Comparison of ENCODE assay signal across 1 cellular context in genomic region chr12:46475972-46476645, GRCh38.
TF ChIP-seq lines count a peak whose summit lies in the region.

No MANE protein-coding gene starts in this region.

TF ChIP-seq in K562, 482 proteins besides CTCF, POLR2A, EP300 and RAD21 (continued from another document and continues in another):
- TF ChIP-seq PATZ1 (CRISPR knock-in tag; IDR thresholded peaks at IDR 0.05; ENCODE audit: borderline replicate concordance) (no peak), KLF10 (CRISPR knock-in tag; IDR thresholded peaks at IDR 0.05) (no peak), TBL1XR1 (IDR thresholded peaks at IDR 0.05; ENCODE audit: low read length in 2 of 2) (no peak), DLX4 (CRISPR knock-in tag; IDR thresholded peaks at IDR 0.05) (no peak), HDAC2 (IDR thresholded peaks at IDR 0.05) (no peak), ZNF449 (CRISPR knock-in tag; IDR thresholded peaks at IDR 0.05) (peak; percentile 58; the same call in 1 of the 2 replicates), ZBTB17 (CRISPR knock-in tag; IDR thresholded peaks at IDR 0.05) (0 out of 2 replicates have a peak, but pooled peaks have one; percentile 45), SP2 (IDR thresholded peaks at IDR 0.05; ENCODE audit: extremely low read depth, low read depth, low read length, poor library complexity, severe bottlenecking) (no peak), SRSF7 (optimal IDR thresholded peaks at IDR 0.05; ENCODE audit: low read depth, low read length) (no peak), ZKSCAN8 (CRISPR knock-in tag; IDR thresholded peaks at IDR 0.05) (0 out of 2 replicates have a peak, but pooled peaks have one; percentile 27), SMAD3 (CRISPR knock-in tag; conservative IDR thresholded peaks at IDR 0.05) (peak; percentile 79), SMAD4 (CRISPR knock-in tag; conservative IDR thresholded peaks at IDR 0.05) (peak; percentile 85), CSDE1 (IDR thresholded peaks at IDR 0.05) (no peak), CBFA2T2 (conservative IDR thresholded peaks at IDR 0.05) (no peak), BCOR (IDR thresholded peaks at IDR 0.05) (no peak), GTF2A2 (tag; IDR thresholded peaks at IDR 0.05) (peak; percentile 77; the same call in 1 of the 2 replicates), CXXC5 (CRISPR knock-in tag; IDR thresholded peaks at IDR 0.05) (peak; percentile 35; the same call in 1 of the 2 replicates), ESRRB (CRISPR knock-in tag; IDR thresholded peaks at IDR 0.05; ENCODE audit: borderline replicate concordance) (no peak), ELF1 (tag; IDR thresholded peaks at IDR 0.05) (no peak), ZNF347 (CRISPR knock-in tag; IDR thresholded peaks at IDR 0.05; ENCODE audit: low read depth) (no peak), ZNF740 (CRISPR knock-in tag; IDR thresholded peaks at IDR 0.05) (no peak), ZNF740 (tag; IDR thresholded peaks at IDR 0.05) (peak in 1 of 2 experiments; percentile 79; a peak in 1 of 4 replicates), PTRF (tag; IDR thresholded peaks at IDR 0.05) (peak; percentile 88), ELF4 (CRISPR knock-in tag; IDR thresholded peaks at IDR 0.05) (no peak), HES1 (IDR thresholded peaks at IDR 0.05; ENCODE audit: low read depth) (no peak), ZBTB34 (CRISPR knock-in tag; IDR thresholded peaks at IDR 0.05) (no peak), DDX20 (tag; IDR thresholded peaks at IDR 0.05; ENCODE audit: low read depth) (0 out of 2 replicates have a peak, but pooled peaks have one; percentile 55), HMG20A (CRISPR knock-in tag; conservative IDR thresholded peaks at IDR 0.05) (no peak), ERF (CRISPR knock-in tag; IDR thresholded peaks at IDR 0.05) (peak; percentile 64; the same call in 1 of the 2 replicates), ZNF583 (CRISPR knock-in tag; IDR thresholded peaks at IDR 0.05) (peak; percentile 79; the same call in 1 of the 2 replicates), XRCC5 (IDR thresholded peaks at IDR 0.05; ENCODE audit: low read depth, low read length) (no peak), MTA3 (IDR thresholded peaks at IDR 0.05; ENCODE audit: borderline replicate concordance) (no peak), CBX3 (IDR thresholded peaks at IDR 0.05; ENCODE audit: borderline replicate concordance in 1 of 2, low read length in 2 of 2) (no peak), MITF (IDR thresholded peaks at IDR 0.05) (no peak), NCOA1 (IDR thresholded peaks at IDR 0.05; ENCODE audit: low read depth) (no peak)
- TF ChIP-seq, protein P1, sequence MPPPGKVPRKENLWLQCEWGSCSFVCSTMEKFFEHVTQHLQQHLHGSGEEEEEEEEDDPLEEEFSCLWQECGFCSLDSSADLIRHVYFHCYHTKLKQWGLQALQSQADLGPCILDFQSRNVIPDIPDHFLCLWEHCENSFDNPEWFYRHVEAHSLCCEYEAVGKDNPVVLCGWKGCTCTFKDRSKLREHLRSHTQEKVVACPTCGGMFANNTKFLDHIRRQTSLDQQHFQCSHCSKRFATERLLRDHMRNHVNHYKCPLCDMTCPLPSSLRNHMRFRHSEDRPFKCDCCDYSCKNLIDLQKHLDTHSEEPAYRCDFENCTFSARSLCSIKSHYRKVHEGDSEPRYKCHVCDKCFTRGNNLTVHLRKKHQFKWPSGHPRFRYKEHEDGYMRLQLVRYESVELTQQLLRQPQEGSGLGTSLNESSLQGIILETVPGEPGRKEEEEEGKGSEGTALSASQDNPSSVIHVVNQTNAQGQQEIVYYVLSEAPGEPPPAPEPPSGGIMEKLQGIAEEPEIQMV (tag; conservative IDR thresholded peaks at IDR 0.05; ENCODE audit: low read depth) = 0 out of 2 replicates have a peak, but pooled peaks have one; percentile 22
- TF ChIP-seq, protein P2, sequence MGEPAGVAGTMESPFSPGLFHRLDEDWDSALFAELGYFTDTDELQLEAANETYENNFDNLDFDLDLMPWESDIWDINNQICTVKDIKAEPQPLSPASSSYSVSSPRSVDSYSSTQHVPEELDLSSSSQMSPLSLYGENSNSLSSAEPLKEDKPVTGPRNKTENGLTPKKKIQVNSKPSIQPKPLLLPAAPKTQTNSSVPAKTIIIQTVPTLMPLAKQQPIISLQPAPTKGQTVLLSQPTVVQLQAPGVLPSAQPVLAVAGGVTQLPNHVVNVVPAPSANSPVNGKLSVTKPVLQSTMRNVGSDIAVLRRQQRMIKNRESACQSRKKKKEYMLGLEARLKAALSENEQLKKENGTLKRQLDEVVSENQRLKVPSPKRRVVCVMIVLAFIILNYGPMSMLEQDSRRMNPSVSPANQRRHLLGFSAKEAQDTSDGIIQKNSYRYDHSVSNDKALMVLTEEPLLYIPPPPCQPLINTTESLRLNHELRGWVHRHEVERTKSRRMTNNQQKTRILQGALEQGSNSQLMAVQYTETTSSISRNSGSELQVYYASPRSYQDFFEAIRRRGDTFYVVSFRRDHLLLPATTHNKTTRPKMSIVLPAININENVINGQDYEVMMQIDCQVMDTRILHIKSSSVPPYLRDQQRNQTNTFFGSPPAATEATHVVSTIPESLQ (CRISPR knock-in tag; IDR thresholded peaks at IDR 0.05) = no peak
- TF ChIP-seq, protein P3, sequence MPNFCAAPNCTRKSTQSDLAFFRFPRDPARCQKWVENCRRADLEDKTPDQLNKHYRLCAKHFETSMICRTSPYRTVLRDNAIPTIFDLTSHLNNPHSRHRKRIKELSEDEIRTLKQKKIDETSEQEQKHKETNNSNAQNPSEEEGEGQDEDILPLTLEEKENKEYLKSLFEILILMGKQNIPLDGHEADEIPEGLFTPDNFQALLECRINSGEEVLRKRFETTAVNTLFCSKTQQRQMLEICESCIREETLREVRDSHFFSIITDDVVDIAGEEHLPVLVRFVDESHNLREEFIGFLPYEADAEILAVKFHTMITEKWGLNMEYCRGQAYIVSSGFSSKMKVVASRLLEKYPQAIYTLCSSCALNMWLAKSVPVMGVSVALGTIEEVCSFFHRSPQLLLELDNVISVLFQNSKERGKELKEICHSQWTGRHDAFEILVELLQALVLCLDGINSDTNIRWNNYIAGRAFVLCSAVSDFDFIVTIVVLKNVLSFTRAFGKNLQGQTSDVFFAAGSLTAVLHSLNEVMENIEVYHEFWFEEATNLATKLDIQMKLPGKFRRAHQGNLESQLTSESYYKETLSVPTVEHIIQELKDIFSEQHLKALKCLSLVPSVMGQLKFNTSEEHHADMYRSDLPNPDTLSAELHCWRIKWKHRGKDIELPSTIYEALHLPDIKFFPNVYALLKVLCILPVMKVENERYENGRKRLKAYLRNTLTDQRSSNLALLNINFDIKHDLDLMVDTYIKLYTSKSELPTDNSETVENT (CRISPR knock-in tag; IDR thresholded peaks at IDR 0.05) = no peak
- TF ChIP-seq, protein P4, sequence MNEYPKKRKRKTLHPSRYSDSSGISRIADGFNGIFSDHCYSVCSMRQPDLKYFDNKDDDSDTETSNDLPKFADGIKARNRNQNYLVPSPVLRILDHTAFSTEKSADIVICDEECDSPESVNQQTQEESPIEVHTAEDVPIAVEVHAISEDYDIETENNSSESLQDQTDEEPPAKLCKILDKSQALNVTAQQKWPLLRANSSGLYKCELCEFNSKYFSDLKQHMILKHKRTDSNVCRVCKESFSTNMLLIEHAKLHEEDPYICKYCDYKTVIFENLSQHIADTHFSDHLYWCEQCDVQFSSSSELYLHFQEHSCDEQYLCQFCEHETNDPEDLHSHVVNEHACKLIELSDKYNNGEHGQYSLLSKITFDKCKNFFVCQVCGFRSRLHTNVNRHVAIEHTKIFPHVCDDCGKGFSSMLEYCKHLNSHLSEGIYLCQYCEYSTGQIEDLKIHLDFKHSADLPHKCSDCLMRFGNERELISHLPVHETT (CRISPR knock-in tag; conservative IDR thresholded peaks at IDR 0.05 in 1 of 2, IDR thresholded peaks at IDR 0.05 in 1 of 2) = peak in 1 of 2 experiments; percentile 59; a peak in 2 of 4 replicates
- TF ChIP-seq, protein P5, sequence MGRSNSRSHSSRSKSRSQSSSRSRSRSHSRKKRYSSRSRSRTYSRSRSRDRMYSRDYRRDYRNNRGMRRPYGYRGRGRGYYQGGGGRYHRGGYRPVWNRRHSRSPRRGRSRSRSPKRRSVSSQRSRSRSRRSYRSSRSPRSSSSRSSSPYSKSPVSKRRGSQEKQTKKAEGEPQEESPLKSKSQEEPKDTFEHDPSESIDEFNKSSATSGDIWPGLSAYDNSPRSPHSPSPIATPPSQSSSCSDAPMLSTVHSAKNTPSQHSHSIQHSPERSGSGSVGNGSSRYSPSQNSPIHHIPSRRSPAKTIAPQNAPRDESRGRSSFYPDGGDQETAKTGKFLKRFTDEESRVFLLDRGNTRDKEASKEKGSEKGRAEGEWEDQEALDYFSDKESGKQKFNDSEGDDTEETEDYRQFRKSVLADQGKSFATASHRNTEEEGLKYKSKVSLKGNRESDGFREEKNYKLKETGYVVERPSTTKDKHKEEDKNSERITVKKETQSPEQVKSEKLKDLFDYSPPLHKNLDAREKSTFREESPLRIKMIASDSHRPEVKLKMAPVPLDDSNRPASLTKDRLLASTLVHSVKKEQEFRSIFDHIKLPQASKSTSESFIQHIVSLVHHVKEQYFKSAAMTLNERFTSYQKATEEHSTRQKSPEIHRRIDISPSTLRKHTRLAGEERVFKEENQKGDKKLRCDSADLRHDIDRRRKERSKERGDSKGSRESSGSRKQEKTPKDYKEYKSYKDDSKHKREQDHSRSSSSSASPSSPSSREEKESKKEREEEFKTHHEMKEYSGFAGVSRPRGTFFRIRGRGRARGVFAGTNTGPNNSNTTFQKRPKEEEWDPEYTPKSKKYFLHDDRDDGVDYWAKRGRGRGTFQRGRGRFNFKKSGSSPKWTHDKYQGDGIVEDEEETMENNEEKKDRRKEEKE (IDR thresholded peaks at IDR 0.05; ENCODE audit: borderline replicate concordance in 1 of 2, control insufficient read depth in 1 of 2, low read depth in 2 of 2, low read length in 1 of 2) = no peak
